In genomic region chr10:76743169-76743568, GRCh38 we compare ENCODE assay signal across 36 cellular contexts.
"Had no signal": no experiment of that assay in that cellular context is flagged by ENCODE, and none has a peak within 500 bp of the region (broad histone marks: within the 10 kb centered on the region; RNA-seq: fewer than 3 reads in every experiment).

No MANE protein-coding gene starts in this region.

- H3K4me3 Mint-ChIP-seq: activated CD4-positive, alpha-beta memory T cell treated with anti-CD3 and anti-CD28 coated beads, Interleukin-2, amount 10 ng/mL, durations not matched to agents 7 days and 5 days; activated CD8-positive, alpha-beta memory T cell treated with anti-CD3 and anti-CD28 coated beads, Interleukin-2, amount 10 ng/mL, durations not matched to agents 7 days and 5 days; activated naive CD4-positive, alpha-beta T cell treated with anti-CD3 and anti-CD28 coated beads, Interleukin-2, amount 10 ng/mL, durations not matched to agents 7 days and 5 days; activated naive CD8-positive, alpha-beta T cell; activated naive CD8-positive, alpha-beta T cell treated with anti-CD3 and anti-CD28 coated beads, Interleukin-2, amount 50 U/mL, for 24 hours had no signal

- H3K4me1 Mint-ChIP-seq: activated CD4-positive, alpha-beta memory T cell treated with anti-CD3 and anti-CD28 coated beads, Interleukin-2, amount 10 ng/mL, durations not matched to agents 7 days and 5 days; activated CD8-positive, alpha-beta memory T cell treated with anti-CD3 and anti-CD28 coated beads, Interleukin-2, amount 10 ng/mL, durations not matched to agents 7 days and 5 days; activated naive CD4-positive, alpha-beta T cell treated with anti-CD3 and anti-CD28 coated beads, Interleukin-2, amount 10 ng/mL, durations not matched to agents 7 days and 5 days; activated naive CD8-positive, alpha-beta T cell treated with anti-CD3 and anti-CD28 coated beads, Interleukin-2, amount 50 U/mL, for 24 hours had no signal

- H3K36me3 ChIP-seq: ascending aorta, cardiac muscle cell, WERI-Rb-1 had no signal

- H3K4me3 ChIP-seq: ascending aorta, cardiac muscle cell had no signal

- H3K9me3 ChIP-seq: ascending aorta had no signal

- H3K27me3 Mint-ChIP-seq: activated CD4-positive, alpha-beta memory T cell treated with anti-CD3 and anti-CD28 coated beads, Interleukin-2, amount 10 ng/mL, durations not matched to agents 7 days and 5 days; activated CD8-positive, alpha-beta memory T cell treated with anti-CD3 and anti-CD28 coated beads, Interleukin-2, amount 10 ng/mL, durations not matched to agents 7 days and 5 days; activated naive CD4-positive, alpha-beta T cell treated with anti-CD3 and anti-CD28 coated beads, Interleukin-2, amount 10 ng/mL, durations not matched to agents 7 days and 5 days; activated naive CD8-positive, alpha-beta T cell; activated naive CD8-positive, alpha-beta T cell treated with anti-CD3 and anti-CD28 coated beads, Interleukin-2, amount 50 U/mL, for 24 hours had no signal

- H3K27me3 ChIP-seq: ascending aorta, cardiac muscle cell had no signal

- ATAC-seq: activated CD8-positive, alpha-beta memory T cell treated with anti-CD3 and anti-CD28 coated beads, Interleukin-2, amount 10 ng/mL, durations not matched to agents 7 days and 5 days; activated naive CD8-positive, alpha-beta T cell treated with anti-CD3 and anti-CD28 coated beads, Interleukin-2, amount 50 U/mL, for 24 hours; PC-3; Right ventricle myocardium inferior had no signal

- H3K36me3 Mint-ChIP-seq: activated CD8-positive, alpha-beta memory T cell treated with anti-CD3 and anti-CD28 coated beads, Interleukin-2, amount 10 ng/mL, durations not matched to agents 7 days and 5 days; activated naive CD4-positive, alpha-beta T cell treated with anti-CD3 and anti-CD28 coated beads, Interleukin-2, amount 10 ng/mL, durations not matched to agents 7 days and 5 days; activated naive CD8-positive, alpha-beta T cell had no signal

- H3K9me3 Mint-ChIP-seq: activated CD4-positive, alpha-beta memory T cell treated with anti-CD3 and anti-CD28 coated beads, Interleukin-2, amount 10 ng/mL, durations not matched to agents 7 days and 5 days; activated naive CD4-positive, alpha-beta T cell treated with anti-CD3 and anti-CD28 coated beads, Interleukin-2, amount 10 ng/mL, durations not matched to agents 7 days and 5 days; activated naive CD8-positive, alpha-beta T cell treated with anti-CD3 and anti-CD28 coated beads, Interleukin-2, amount 50 U/mL, for 24 hours had no signal

- H3K27ac ChIP-seq: cardiac muscle cell, KMS-11, RWPE1, WERI-Rb-1 had no signal

- DNase-seq: activated CD4-positive, alpha-beta memory T cell treated with anti-CD3 and anti-CD28 coated beads, Interleukin-2, amount 10 ng/mL, durations not matched to agents 7 days and 5 days; activated CD4-positive, alpha-beta T cell treated with anti-CD3 and anti-CD28 coated beads for 1 hour; activated CD4-positive, alpha-beta T cell treated with anti-CD3 and anti-CD28 coated beads for 48 hours; activated CD4-positive, CD25-positive, alpha-beta regulatory T cell; activated CD8-positive, alpha-beta memory T cell treated with anti-CD3 and anti-CD28 coated beads for 24 hours; activated CD8-positive, alpha-beta memory T cell treated with anti-CD3 and anti-CD28 coated beads, Interleukin-2, amount 10 ng/mL, durations not matched to agents 7 days and 5 days; activated CD8-positive, alpha-beta memory T cell treated with anti-CD3 and anti-CD28 coated beads, Interleukin-2, amount 50 U/mL, for 48 hours; activated effector memory CD4-positive, alpha-beta T cell treated with Interleukin-2 at 50 U/mL for 16 hours; activated naive CD4-positive, alpha-beta T cell treated with anti-CD3 and anti-CD28 coated beads, Interleukin-2, amount 10 ng/mL, durations not matched to agents 7 days and 5 days; activated naive CD8-positive, alpha-beta T cell treated with anti-CD3 and anti-CD28 coated beads, Interleukin-2, amount 50 U/mL, for 24 hours; activated T-cell treated with anti-CD3 and anti-CD28 coated beads, Interleukin-2, amount 50 U/mL, for 48 hours; amygdala; MM.1S; MV-4-11; NCI-H1092; NCI-H1436 treated with DMSO at 0.1 percent for 48 hours; NCI-H1694 treated with DMSO at 0.1 percent for 48 hours; NCI-H2029 treated with DMSO at 0.1 percent for 48 hours; NCI-H2107; NCI-H2171; NCI-H510A; NCI-H526; NCI-H748 treated with DMSO at 0.1 percent for 48 hours; NK-92 treated with Interleukin-12 subunit alpha and Interleukin-12 subunit beta, amount 100 ng/mL, for 24 hours; SW 1271; T-helper 1 cell; T-helper 2 cell; T-helper 9 cell; WERI-Rb-1 had no signal

- H3K27ac Mint-ChIP-seq: activated CD4-positive, alpha-beta memory T cell treated with anti-CD3 and anti-CD28 coated beads, Interleukin-2, amount 10 ng/mL, durations not matched to agents 7 days and 5 days; activated CD8-positive, alpha-beta memory T cell treated with anti-CD3 and anti-CD28 coated beads, Interleukin-2, amount 10 ng/mL, durations not matched to agents 7 days and 5 days; activated naive CD4-positive, alpha-beta T cell treated with anti-CD3 and anti-CD28 coated beads, Interleukin-2, amount 10 ng/mL, durations not matched to agents 7 days and 5 days; activated naive CD8-positive, alpha-beta T cell; activated naive CD8-positive, alpha-beta T cell treated with anti-CD3 and anti-CD28 coated beads, Interleukin-2, amount 50 U/mL, for 24 hours had no signal
